In the genomic region with DNA sequence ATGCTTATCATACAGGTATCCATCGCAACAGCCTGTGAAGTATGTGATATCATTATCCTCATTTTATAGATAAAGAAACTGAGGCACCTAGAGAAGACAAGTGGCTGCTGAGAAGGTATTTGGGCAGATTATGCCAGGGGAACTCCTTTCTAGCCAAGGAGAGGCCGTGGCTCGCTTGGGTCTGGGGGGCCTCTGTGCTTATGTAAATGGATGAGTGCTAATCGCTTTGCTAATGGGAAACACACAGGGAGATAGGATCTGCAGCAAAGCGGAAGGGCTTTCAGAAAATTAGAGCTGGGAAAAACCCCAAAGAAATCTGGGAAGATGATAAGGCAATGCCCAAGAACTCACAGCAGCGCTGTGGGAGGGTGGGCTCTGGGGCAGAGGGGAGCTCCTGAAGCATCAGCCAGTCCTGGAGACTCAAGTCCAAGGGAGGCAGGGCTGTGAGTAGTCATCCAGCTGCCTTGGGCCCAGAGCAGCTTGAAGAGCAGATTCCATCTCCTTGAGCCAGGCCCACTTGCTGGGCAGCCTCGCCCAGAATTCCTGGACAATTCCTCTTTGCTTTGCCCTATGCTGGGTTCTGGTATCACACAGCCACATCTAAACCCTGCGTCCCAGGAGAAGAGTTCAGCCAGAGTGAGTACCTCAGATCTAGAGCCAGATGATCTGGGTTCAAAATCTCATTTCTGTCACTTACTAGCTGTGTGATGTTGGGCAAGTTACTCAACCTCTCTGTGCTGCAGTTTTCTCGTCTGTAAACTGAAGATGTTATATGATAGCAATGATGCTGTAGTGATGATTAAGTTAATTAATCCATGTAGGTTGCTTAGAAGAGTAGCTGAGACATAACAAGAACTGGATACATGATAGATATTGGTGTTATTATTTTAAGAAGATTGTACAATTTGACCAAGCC, we compare ENCODE assay signal across 2 cellular contexts.
TF ChIP-seq lines count a peak whose summit lies in the region.

No MANE protein-coding gene starts in this region.

TF ChIP-seq in A549, 52 proteins besides CTCF, POLR2A, EP300 and RAD21 (continued from another document):
- no peak for TF ChIP-seq SMC3 (IDR thresholded peaks at IDR 0.05)
TF ChIP-seq in A549: peak in this region for 1.

TF ChIP-seq in GM23338, 12 proteins besides CTCF, POLR2A, EP300 and RAD21 (continued from another document):
- TF ChIP-seq, protein P1, sequence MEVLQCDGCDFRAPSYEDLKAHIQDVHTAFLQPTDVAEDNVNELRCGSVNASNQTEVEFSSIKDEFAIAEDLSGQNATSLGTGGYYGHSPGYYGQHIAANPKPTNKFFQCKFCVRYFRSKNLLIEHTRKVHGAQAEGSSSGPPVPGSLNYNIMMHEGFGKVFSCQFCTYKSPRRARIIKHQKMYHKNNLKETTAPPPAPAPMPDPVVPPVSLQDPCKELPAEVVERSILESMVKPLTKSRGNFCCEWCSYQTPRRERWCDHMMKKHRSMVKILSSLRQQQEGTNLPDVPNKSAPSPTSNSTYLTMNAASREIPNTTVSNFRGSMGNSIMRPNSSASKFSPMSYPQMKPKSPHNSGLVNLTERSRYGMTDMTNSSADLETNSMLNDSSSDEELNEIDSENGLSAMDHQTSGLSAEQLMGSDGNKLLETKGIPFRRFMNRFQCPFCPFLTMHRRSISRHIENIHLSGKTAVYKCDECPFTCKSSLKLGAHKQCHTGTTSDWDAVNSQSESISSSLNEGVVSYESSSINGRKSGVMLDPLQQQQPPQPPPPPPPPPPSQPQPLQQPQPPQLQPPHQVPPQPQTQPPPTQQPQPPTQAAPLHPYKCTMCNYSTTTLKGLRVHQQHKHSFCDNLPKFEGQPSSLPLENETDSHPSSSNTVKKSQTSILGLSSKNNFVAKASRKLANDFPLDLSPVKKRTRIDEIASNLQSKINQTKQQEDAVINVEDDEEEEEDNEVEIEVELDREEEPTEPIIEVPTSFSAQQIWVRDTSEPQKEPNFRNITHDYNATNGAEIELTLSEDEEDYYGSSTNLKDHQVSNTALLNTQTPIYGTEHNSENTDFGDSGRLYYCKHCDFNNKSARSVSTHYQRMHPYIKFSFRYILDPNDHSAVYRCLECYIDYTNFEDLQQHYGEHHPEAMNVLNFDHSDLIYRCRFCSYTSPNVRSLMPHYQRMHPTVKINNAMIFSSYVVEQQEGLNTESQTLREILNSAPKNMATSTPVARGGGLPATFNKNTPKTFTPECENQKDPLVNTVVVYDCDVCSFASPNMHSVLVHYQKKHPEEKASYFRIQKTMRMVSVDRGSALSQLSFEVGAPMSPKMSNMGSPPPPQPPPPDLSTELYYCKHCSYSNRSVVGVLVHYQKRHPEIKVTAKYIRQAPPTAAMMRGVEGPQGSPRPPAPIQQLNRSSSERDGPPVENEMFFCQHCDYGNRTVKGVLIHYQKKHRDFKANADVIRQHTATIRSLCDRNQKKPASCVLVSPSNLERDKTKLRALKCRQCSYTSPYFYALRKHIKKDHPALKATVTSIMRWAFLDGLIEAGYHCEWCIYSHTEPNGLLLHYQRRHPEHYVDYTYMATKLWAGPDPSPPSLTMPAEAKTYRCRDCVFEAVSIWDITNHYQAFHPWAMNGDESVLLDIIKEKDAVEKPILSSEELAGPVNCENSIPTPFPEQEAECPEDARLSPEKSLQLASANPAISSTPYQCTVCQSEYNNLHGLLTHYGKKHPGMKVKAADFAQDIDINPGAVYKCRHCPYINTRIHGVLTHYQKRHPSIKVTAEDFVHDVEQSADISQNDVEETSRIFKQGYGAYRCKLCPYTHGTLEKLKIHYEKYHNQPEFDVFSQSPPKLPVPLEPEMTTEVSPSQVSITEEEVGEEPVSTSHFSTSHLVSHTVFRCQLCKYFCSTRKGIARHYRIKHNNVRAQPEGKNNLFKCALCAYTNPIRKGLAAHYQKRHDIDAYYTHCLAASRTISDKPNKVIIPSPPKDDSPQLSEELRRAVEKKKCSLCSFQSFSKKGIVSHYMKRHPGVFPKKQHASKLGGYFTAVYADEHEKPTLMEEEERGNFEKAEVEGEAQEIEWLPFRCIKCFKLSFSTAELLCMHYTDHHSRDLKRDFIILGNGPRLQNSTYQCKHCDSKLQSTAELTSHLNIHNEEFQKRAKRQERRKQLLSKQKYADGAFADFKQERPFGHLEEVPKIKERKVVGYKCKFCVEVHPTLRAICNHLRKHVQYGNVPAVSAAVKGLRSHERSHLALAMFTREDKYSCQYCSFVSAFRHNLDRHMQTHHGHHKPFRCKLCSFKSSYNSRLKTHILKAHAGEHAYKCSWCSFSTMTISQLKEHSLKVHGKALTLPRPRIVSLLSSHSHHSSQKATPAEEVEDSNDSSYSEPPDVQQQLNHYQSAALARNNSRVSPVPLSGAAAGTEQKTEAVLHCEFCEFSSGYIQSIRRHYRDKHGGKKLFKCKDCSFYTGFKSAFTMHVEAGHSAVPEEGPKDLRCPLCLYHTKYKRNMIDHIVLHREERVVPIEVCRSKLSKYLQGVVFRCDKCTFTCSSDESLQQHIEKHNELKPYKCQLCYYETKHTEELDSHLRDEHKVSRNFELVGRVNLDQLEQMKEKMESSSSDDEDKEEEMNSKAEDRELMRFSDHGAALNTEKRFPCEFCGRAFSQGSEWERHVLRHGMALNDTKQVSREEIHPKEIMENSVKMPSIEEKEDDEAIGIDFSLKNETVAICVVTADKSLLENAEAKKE (CRISPR knock-in tag; IDR thresholded peaks at IDR 0.05) = no peak
- TF ChIP-seq ZNF331 (CRISPR knock-in tag; IDR thresholded peaks at IDR 0.05; ENCODE audit: low read depth) (no peak), POLR2AphosphoS5 (IDR thresholded peaks at IDR 0.05; ENCODE audit: low read depth) (no peak)
